ENCODE assay signal across 25 cellular contexts in genomic region chr6:33443619-33444504, GRCh38.
"Had no signal": no experiment of that assay in that cellular context is flagged by ENCODE, and none has a peak within 500 bp of the region (broad histone marks: within the 10 kb centered on the region; RNA-seq: fewer than 3 reads in every experiment).

No MANE protein-coding gene starts in this region.

- H3K4me1 Mint-ChIP-seq: mesothelial cell of epicardium, WTC11 had no signal

- H3K27me3 Mint-ChIP-seq: activated naive CD8-positive, alpha-beta T cell treated with anti-CD3 and anti-CD28 coated beads, Interleukin-2, amount 50 U/mL, for 24 hours; naive thymus-derived CD8-positive, alpha-beta T cell; stimulated activated naive B cell treated with anti-CD40 and anti-IgM and Interleukin-4, amounts not matched to agents 10 μg/mL and 1 μg/mL and 100 μg/mL, for 72 hours; T-cell had no signal

- H3K27ac Mint-ChIP-seq: activated naive CD8-positive, alpha-beta T cell treated with anti-CD3 and anti-CD28 coated beads, Interleukin-2, amount 50 U/mL, for 24 hours; mesothelial cell of epicardium; stimulated activated naive B cell treated with anti-CD40 and anti-IgM and Interleukin-4, amounts not matched to agents 10 μg/mL and 1 μg/mL and 100 μg/mL, for 72 hours; WTC11 had no signal

- H3K4me3 Mint-ChIP-seq: activated naive CD8-positive, alpha-beta T cell treated with anti-CD3 and anti-CD28 coated beads, Interleukin-2, amount 50 U/mL, for 24 hours; activated T-cell treated with anti-CD3 and anti-CD28 coated beads, Interleukin-2, amount 50 U/mL, for 72 hours; mesothelial cell of epicardium; stimulated activated naive B cell treated with anti-CD40 and anti-IgM and Interleukin-4, amounts not matched to agents 10 μg/mL and 1 μg/mL and 100 μg/mL, for 72 hours; T-cell; WTC11 had no signal

- DNase-seq: activated CD4-positive, alpha-beta T cell treated with anti-CD3 and anti-CD28 coated beads for 4 hours; activated CD4-positive, alpha-beta T cell treated with anti-CD3 and anti-CD28 coated beads, Interleukin-2, amount 50 U/mL, for 48 hours; activated effector memory CD4-positive, alpha-beta T cell treated with anti-CD3 and anti-CD28 coated beads, Interleukin-2, amount 50 U/mL, for 16 hours; activated naive CD4-positive, alpha-beta T cell treated with anti-CD3 and anti-CD28 coated beads, Interleukin-2, amount 50 U/mL, for 16 hours; activated naive CD8-positive, alpha-beta T cell treated with anti-CD3 and anti-CD28 coated beads, Interleukin-2, amount 50 U/mL, for 24 hours; activated T-cell treated with anti-CD3 and anti-CD28 coated beads, Interleukin-2, amount 50 U/mL, for 72 hours; body of pancreas; central memory CD4-positive, alpha-beta T cell; dermis blood vessel endothelial cell; effector memory CD4-positive, alpha-beta T cell; foreskin melanocyte; kidney; mammary epithelial cell; pancreas; right lobe of liver; stimulated activated CD4-positive, alpha-beta T cell treated with anti-CD3 and anti-CD28 coated beads, Interleukin-2, amount 100 ng/mL, for 24 hours; stimulated activated naive B cell treated with anti-CD40 and anti-IgM and Interleukin-4, amounts not matched to agents 10 μg/mL and 1 μg/mL and 100 μg/mL, for 72 hours; T-cell had no signal

- H3K27me3 ChIP-seq: body of pancreas, pancreas, right lobe of liver, upper lobe of left lung had no signal

- ATAC-seq: activated naive CD8-positive, alpha-beta T cell treated with anti-CD3 and anti-CD28 coated beads, Interleukin-2, amount 50 U/mL, for 24 hours; activated T-cell treated with anti-CD3 and anti-CD28 coated beads, Interleukin-2, amount 50 U/mL, for 72 hours; body of pancreas; esophagus mucosa; left lobe of liver; naive thymus-derived CD8-positive, alpha-beta T cell; pancreas; right lobe of liver; stimulated activated naive B cell treated with anti-CD40 and anti-IgM and Interleukin-4, amounts not matched to agents 10 μg/mL and 1 μg/mL and 100 μg/mL, for 72 hours; T-cell; WTC11 had no signal

- H3K9me3 Mint-ChIP-seq: activated naive CD8-positive, alpha-beta T cell treated with anti-CD3 and anti-CD28 coated beads, Interleukin-2, amount 50 U/mL, for 24 hours; activated T-cell treated with anti-CD3 and anti-CD28 coated beads, Interleukin-2, amount 50 U/mL, for 72 hours; mesothelial cell of epicardium; naive thymus-derived CD8-positive, alpha-beta T cell; stimulated activated naive B cell treated with anti-CD40 and anti-IgM and Interleukin-4, amounts not matched to agents 10 μg/mL and 1 μg/mL and 100 μg/mL, for 72 hours; T-cell; WTC11 had no signal

- H3K27ac ChIP-seq: body of pancreas, pancreas, right lobe of liver, skin epidermis had no signal
